ENCODE assay signal across 1 cellular context in the genomic region with DNA sequence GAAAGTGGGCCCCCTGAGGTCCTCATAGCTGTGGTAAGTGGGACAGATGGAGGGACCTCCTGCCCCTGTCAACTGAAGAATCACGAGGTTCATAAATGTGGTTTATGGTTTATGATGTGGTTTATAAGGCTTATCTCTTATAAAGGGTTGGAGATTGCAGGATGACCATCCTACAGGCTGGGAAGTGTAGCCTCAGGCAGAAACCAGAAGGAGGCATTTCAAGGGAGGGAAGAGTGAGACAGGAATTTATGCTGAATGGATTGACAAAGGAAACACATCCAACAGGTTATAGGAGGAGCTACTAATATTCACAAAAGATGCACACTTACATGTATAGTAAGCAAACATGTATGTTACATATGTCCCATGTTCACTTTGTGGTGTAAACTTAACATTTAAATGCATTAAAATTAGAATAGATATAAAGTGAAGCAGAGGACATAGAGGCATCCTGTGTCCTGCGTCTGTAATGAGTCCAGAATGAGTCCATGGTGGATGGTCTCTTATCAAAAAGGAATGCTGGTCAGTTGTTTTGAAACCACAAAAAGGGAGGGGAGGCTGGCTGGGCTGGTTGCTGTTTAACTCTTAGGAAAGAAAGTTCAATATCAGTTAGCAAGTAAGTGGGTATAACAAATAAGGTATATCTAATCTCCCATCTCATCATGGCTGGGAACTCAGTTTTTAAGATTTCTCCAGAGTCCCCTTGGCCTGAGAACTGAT.
TF ChIP-seq lines count a peak whose summit lies in the region.

No MANE protein-coding gene starts in this region.

TF ChIP-seq in WTC11, 78 proteins besides CTCF, POLR2A, EP300 and RAD21 (continued from another document):
- TF ChIP-seq, protein P1, sequence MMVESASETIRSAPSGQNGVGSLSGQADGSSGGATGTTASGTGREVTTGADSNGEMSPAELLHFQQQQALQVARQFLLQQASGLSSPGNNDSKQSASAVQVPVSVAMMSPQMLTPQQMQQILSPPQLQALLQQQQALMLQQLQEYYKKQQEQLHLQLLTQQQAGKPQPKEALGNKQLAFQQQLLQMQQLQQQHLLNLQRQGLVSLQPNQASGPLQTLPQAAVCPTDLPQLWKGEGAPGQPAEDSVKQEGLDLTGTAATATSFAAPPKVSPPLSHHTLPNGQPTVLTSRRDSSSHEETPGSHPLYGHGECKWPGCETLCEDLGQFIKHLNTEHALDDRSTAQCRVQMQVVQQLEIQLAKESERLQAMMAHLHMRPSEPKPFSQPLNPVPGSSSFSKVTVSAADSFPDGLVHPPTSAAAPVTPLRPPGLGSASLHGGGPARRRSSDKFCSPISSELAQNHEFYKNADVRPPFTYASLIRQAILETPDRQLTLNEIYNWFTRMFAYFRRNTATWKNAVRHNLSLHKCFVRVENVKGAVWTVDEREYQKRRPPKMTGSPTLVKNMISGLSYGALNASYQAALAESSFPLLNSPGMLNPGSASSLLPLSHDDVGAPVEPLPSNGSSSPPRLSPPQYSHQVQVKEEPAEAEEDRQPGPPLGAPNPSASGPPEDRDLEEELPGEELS (CRISPR knock-in tag; IDR thresholded peaks at IDR 0.05), result no peak
- TF ChIP-seq EMX1 (CRISPR knock-in tag; IDR thresholded peaks at IDR 0.05) (no peak), JUN (CRISPR knock-in tag; IDR thresholded peaks at IDR 0.05) (no peak)
- TF ChIP-seq, protein P2, sequence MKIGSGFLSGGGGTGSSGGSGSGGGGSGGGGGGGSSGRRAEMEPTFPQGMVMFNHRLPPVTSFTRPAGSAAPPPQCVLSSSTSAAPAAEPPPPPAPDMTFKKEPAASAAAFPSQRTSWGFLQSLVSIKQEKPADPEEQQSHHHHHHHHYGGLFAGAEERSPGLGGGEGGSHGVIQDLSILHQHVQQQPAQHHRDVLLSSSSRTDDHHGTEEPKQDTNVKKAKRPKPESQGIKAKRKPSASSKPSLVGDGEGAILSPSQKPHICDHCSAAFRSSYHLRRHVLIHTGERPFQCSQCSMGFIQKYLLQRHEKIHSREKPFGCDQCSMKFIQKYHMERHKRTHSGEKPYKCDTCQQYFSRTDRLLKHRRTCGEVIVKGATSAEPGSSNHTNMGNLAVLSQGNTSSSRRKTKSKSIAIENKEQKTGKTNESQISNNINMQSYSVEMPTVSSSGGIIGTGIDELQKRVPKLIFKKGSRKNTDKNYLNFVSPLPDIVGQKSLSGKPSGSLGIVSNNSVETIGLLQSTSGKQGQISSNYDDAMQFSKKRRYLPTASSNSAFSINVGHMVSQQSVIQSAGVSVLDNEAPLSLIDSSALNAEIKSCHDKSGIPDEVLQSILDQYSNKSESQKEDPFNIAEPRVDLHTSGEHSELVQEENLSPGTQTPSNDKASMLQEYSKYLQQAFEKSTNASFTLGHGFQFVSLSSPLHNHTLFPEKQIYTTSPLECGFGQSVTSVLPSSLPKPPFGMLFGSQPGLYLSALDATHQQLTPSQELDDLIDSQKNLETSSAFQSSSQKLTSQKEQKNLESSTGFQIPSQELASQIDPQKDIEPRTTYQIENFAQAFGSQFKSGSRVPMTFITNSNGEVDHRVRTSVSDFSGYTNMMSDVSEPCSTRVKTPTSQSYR (CRISPR knock-in tag; IDR thresholded peaks at IDR 0.05), result no peak
